Comparison of ENCODE assay signal across 1 cellular context in genomic region chr10:103910442-103911000, GRCh38.
TF ChIP-seq lines count a peak whose summit lies in the region.

No MANE protein-coding gene starts in this region.

TF ChIP-seq in GM23338, 12 proteins besides CTCF, POLR2A, EP300 and RAD21 (continued from another document):
- TF ChIP-seq REST (IDR thresholded peaks at IDR 0.05; ENCODE audit: unreplicated experiment) (no peak), ZNF331 (CRISPR knock-in tag; IDR thresholded peaks at IDR 0.05; ENCODE audit: low read depth) (no peak), EZH2 (IDR thresholded peaks at IDR 0.05; ENCODE audit: low read depth, unreplicated experiment) (no peak), POLR2AphosphoS5 (IDR thresholded peaks at IDR 0.05; ENCODE audit: low read depth) (no peak), ETS1 (IDR thresholded peaks at IDR 0.05) (no peak), CREB1 (CRISPR knock-in tag; IDR thresholded peaks at IDR 0.05; ENCODE audit: low read depth) (no peak)
TF ChIP-seq in GM23338: peak in this region for 0.
